Comparison of ENCODE assay signal across 13 cellular contexts in the genomic region with DNA sequence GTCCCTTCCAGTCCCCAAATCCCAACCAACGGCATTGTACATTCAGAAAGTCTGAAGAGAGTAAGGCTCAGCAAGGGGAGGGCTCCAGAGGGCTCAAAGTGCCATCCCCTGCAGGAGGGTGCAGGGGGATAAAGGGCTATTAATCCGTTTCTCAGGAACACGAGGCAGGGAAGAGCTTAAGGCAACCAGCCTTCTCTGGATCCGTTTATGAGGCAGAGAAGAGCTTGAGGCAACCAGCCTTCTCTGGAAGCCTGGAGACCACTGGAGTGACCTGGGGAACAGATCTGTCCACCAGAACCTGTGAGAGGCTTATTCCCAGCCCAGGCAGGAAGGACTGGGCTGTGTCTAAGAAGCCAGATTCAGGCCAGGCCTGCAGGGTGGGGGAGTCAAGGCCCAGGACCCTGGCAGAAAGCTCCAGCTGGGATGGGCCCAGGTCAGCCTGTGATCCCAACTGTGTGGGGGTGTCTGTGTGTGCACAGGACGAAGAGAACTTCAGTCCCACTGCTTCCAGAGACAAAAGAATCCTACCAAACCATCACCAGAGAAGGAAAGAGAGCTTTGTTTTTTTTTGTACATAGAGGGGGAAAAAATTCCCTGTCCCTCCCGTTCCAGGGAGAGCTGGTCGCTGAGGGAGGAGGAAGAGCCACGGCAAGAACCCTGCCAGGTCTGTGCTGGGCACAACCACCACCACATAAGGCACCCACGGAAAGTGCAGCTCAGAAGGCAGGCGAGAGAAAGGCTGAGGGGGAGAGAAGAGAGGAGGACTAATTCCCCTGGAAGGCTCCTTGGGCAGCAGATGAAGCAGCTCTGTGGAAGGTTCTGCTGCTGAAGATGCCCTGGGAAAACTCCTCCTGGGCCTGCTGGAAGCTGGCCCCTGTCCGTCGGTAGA. TPM values are rescaled to one million over a fixed set of nuclear protein-coding genes. Genes with fewer than 3 reads are reported as not detected.
DNase-seq lines count a peak whose midpoint lies in the region; ATAC-seq and TF ChIP-seq lines count a peak whose summit lies in the region.
"Had no signal": no experiment of that assay in that cellular context is flagged by ENCODE, and none has a peak within 500 bp of the region (broad histone marks: within the 10 kb centered on the region; RNA-seq: fewer than 3 reads in every experiment).

No MANE protein-coding gene starts in this region.

- no peak overlapping the region for H3K4me3 ChIP-seq in MM.1S (ENCODE audit: low read length)
- H3K4me3 ChIP-seq: prostate gland had no signal

- H3K36me3 ChIP-seq in MM.1S (replicated peaks; ENCODE audit: insufficient read depth, low read length): no peaks in the 10 kb centered on the region

- peaks cover 52% of the 10 kb centered on the region for H3K4me1 Mint-ChIP-seq in stimulated activated naive CD8-positive, alpha-beta T cell treated with anti-CD3 and anti-CD28 coated beads, Interleukin-15, Interleukin-2, amounts not matched to agents 100 ng/mL and 50 ng/mL, for 24 hours (ENCODE audit: low read depth)
- H3K4me1 Mint-ChIP-seq in activated naive CD8-positive, alpha-beta T cell (ENCODE audit: low read depth): peaks cover 41% of the 10 kb centered on the region
- peaks cover 18 to 49% of the 10 kb centered on the region in 2 donors for H3K4me1 Mint-ChIP-seq in natural killer cell

- H3K27me3 ChIP-seq in MM.1S (replicated peaks; ENCODE audit: insufficient read depth, low read length): no peaks in the 10 kb centered on the region

- no peaks in the 10 kb centered on the region for H3K9me3 Mint-ChIP-seq in stimulated activated naive CD8-positive, alpha-beta T cell treated with anti-CD3 and anti-CD28 coated beads, Interleukin-15, Interleukin-2, amounts not matched to agents 100 ng/mL and 50 ng/mL, for 24 hours
- H3K9me3 Mint-ChIP-seq in activated naive CD8-positive, alpha-beta T cell (ENCODE audit: low read depth): no peaks in the 10 kb centered on the region
- H3K9me3 Mint-ChIP-seq in natural killer cell: no peaks in the 10 kb centered on the region

- H3K4me1 ChIP-seq in MM.1S (ENCODE audit: low read length): peaks cover 7% of the 10 kb centered on the region; the same call in 1 of the 2 replicates

- peaks cover 25% of the 10 kb centered on the region for H3K79me2 ChIP-seq in MM.1S (ENCODE audit: low read length)

- intact Hi-C loops in natural killer cell (cut with micrococcal nuclease): loop anchor here (2.0 to 10.0 kb wide), 5 partner anchors 14 to 360 kb away; a partner anchor contains a TSS

- H3F3A ChIP-seq in MM.1S (ENCODE audit: insufficient read depth, low read length): peaks cover 14% of the 10 kb centered on the region

- H2AFZ ChIP-seq in MM.1S (ENCODE audit: low read length): no peak overlapping the region

- no peaks in the 10 kb centered on the region for H3K9me3 ChIP-seq in MM.1S (replicated peaks; ENCODE audit: insufficient read depth, low read length)
- H3K9me3 ChIP-seq: prostate gland had no signal

- no peak for DNase-seq in stimulated activated naive CD8-positive, alpha-beta T cell treated with anti-CD3 and anti-CD28 coated beads, Interleukin-15, Interleukin-2, amounts not matched to agents 100 U/mL and 50 U/mL, for 24 hours
- DNase-seq in natural killer cell (no peak), MM.1S (no peak), NCI-H187 (lab: John Stamatoyannopoulos, UW) (no peak)
- DNase-seq: hippocampal formation, NCI-H2227 treated with DMSO at 0.1 percent for 48 hours had no signal

- no peaks in the 10 kb centered on the region for H3K27me3 Mint-ChIP-seq in stimulated activated naive CD8-positive, alpha-beta T cell treated with anti-CD3 and anti-CD28 coated beads, Interleukin-15, Interleukin-2, amounts not matched to agents 100 ng/mL and 50 ng/mL, for 24 hours
- no peaks in the 10 kb centered on the region for H3K27me3 Mint-ChIP-seq in activated naive CD8-positive, alpha-beta T cell
- H3K27me3 Mint-ChIP-seq in natural killer cell (ENCODE audit: low read depth in 2 of 2): no peaks in the 10 kb centered on the region

- H4K20me1 ChIP-seq in MM.1S (ENCODE audit: insufficient read depth, low read length): no peaks in the 10 kb centered on the region

- H3K4me2 ChIP-seq in MM.1S (ENCODE audit: low read depth, low read length): no peak overlapping the region

- H3K4me3 Mint-ChIP-seq in stimulated activated naive CD8-positive, alpha-beta T cell treated with anti-CD3 and anti-CD28 coated beads, Interleukin-15, Interleukin-2, amounts not matched to agents 100 ng/mL and 50 ng/mL, for 24 hours: peak overlapping the region; percentile 37
- peak overlapping the region; percentile 51 for H3K4me3 Mint-ChIP-seq in activated naive CD8-positive, alpha-beta T cell
- peak overlapping the region; percentile 74 for H3K4me3 Mint-ChIP-seq in natural killer cell

- H3K27ac ChIP-seq in MM.1S (ENCODE audit: low read length): no peak overlapping the region

- TF ChIP-seq CTCF in natural killer cell (IDR thresholded peaks at IDR 0.05) (no peak), MM.1S (IDR thresholded peaks at IDR 0.05; ENCODE audit: low read length) (no peak)

- H3K9me2 ChIP-seq in MM.1S (replicated peaks; ENCODE audit: insufficient read depth, low read length): no peaks in the 10 kb centered on the region

- peak overlapping the region; percentile 95 for H3K27ac Mint-ChIP-seq in stimulated activated naive CD8-positive, alpha-beta T cell treated with anti-CD3 and anti-CD28 coated beads, Interleukin-15, Interleukin-2, amounts not matched to agents 100 ng/mL and 50 ng/mL, for 24 hours
- H3K27ac Mint-ChIP-seq in activated naive CD8-positive, alpha-beta T cell: peak overlapping the region; percentile 92
- peak overlapping the region; percentile 91 for H3K27ac Mint-ChIP-seq in natural killer cell

- no peak overlapping the region for H3K9ac ChIP-seq in MM.1S (ENCODE audit: low read length)

- H3K36me3 Mint-ChIP-seq in stimulated activated naive CD8-positive, alpha-beta T cell treated with anti-CD3 and anti-CD28 coated beads, Interleukin-15, Interleukin-2, amounts not matched to agents 100 ng/mL and 50 ng/mL, for 24 hours (ENCODE audit: low read depth): peaks cover 41% of the 10 kb centered on the region
- peaks cover 2% of the 10 kb centered on the region for H3K36me3 Mint-ChIP-seq in activated naive CD8-positive, alpha-beta T cell
- H3K36me3 Mint-ChIP-seq in natural killer cell: peaks cover 15% of the 10 kb centered on the region

- ATAC-seq in stimulated activated naive CD8-positive, alpha-beta T cell treated with anti-CD3 and anti-CD28 coated beads, Interleukin-15, Interleukin-2, amounts not matched to agents 100 U/mL and 50 U/mL, for 24 hours: no peak
- ATAC-seq in natural killer cell (no peak), GM18498 (IDR thresholded peaks at IDR 0.05; ENCODE audit: unreplicated experiment) (no peak), GM19023 (IDR thresholded peaks at IDR 0.05; ENCODE audit: unreplicated experiment) (no peak)

RNA-seq across cellular contexts. Expression of a gene that starts 1.6 kb away (rescaled TPM):
- total RNA-seq in natural killer cell: 10 to 100 TPM; 54.8 to 75.1 (median 64.7) TPM

RNA-seq across cellular contexts. Expression of a gene that starts 18.1 kb away (rescaled TPM):
- under 1 TPM in 2 of 3 donors, not detected in 1; 0.16 to 0.93 TPM for total RNA-seq in natural killer cell
- total RNA-seq: astrocyte, H1 had no signal

RNA-seq across cellular contexts. Expression of a gene that starts 28.6 kb away (rescaled TPM):
- total RNA-seq in natural killer cell: 100 to 1,000 TPM in 1 of 3 donors, 10 to 100 TPM in 2; 78.8 to 101 (median 92.8) TPM

RNA-seq across cellular contexts. Expression of a gene that starts 31.9 kb away (rescaled TPM):
- total RNA-seq in natural killer cell: 1 to 10 TPM in 1 of 3 donors, under 1 TPM in 2; 0.72 to 1.1 (median 0.94) TPM
- total RNA-seq: H1 had no signal

RNA-seq across cellular contexts. Expression of a gene that starts 45.3 kb away (rescaled TPM):
- 10 to 100 TPM; 15.7 to 20.4 (median 18.8) TPM for total RNA-seq in natural killer cell
